Comparison of ENCODE assay signal across 13 cellular contexts in genomic region chr22:43381693-43382092, GRCh38. TPM values are rescaled to one million over a fixed set of nuclear protein-coding genes. Genes with fewer than 3 reads are reported as not detected.
DNase-seq lines count a peak whose midpoint lies in the region; ATAC-seq and TF ChIP-seq lines count a peak whose summit lies in the region.
"Had no signal": no experiment of that assay in that cellular context is flagged by ENCODE, and none has a peak within 500 bp of the region (broad histone marks: within the 10 kb centered on the region; RNA-seq: fewer than 3 reads in every experiment).

No MANE protein-coding gene starts in this region.

- H3K36me3 Mint-ChIP-seq in activated CD4-positive, alpha-beta memory T cell treated with anti-CD3 and anti-CD28 coated beads, Interleukin-2, amount 10 ng/mL, durations not matched to agents 7 days and 5 days (ENCODE audit: low read depth), result no peaks in the 10 kb centered on the region
- no peaks in the 10 kb centered on the region for H3K36me3 Mint-ChIP-seq in activated CD4-positive, alpha-beta memory T cell treated with anti-CD3 and anti-CD28 coated beads for 36 hours

- peak overlapping the region; percentile 17 for H3K9ac ChIP-seq in Loucy (ENCODE audit: low read depth, low read length, poor library complexity, severe bottlenecking)

- no peaks in the 10 kb centered on the region for H3K79me2 ChIP-seq in Loucy (ENCODE audit: insufficient read depth, low read length)

- H3K4me3 ChIP-seq in Loucy (ENCODE audit: low read length, poor library complexity, severe bottlenecking) (no peak overlapping the region), gastrocnemius medialis (no peak overlapping the region)
- H3K4me3 ChIP-seq: SJSA1, thoracic aorta had no signal

- no peaks in the 10 kb centered on the region for H4K20me1 ChIP-seq in Loucy (ENCODE audit: insufficient read depth, low read length, poor library complexity, severe bottlenecking)

- no peaks in the 10 kb centered on the region for H3K36me3 ChIP-seq in Loucy (ENCODE audit: insufficient read depth, low read length)
- H3K36me3 ChIP-seq in gastrocnemius medialis, result no peaks in the 10 kb centered on the region
- H3K36me3 ChIP-seq: SJSA1, thoracic aorta had no signal

- H3K4me1 ChIP-seq in Loucy (ENCODE audit: insufficient read depth, low read length, poor library complexity, severe bottlenecking), result peaks cover 43% of the 10 kb centered on the region
- no peaks in the 10 kb centered on the region for H3K4me1 ChIP-seq in gastrocnemius medialis

- in situ Hi-C loops in gastrocnemius medialis (cut with MboI; ENCODE audit: low sequenced_read_pairs in 4 of 4), result loop anchor here in 2 of 4 donors (25.0 kb wide), 2 partner anchors 456 to 1256 kb away; no protein-coding TSS in a partner anchor

- TF ChIP-seq CTCF in Loucy (conservative IDR thresholded peaks at IDR 0.05; ENCODE audit: low read length) (no peak), VCaP (conservative IDR thresholded peaks at IDR 0.05) (no peak), gastrocnemius medialis (IDR thresholded peaks at IDR 0.05 in 4 of 5, conservative IDR thresholded peaks at IDR 0.05 in 1 of 5) (no peak)

- peak; percentile 26 for DNase-seq in activated CD4-positive, alpha-beta memory T cell treated with anti-CD3 and anti-CD28 coated beads, Interleukin-2, amount 10 ng/mL, durations not matched to agents 7 days and 5 days
- no peak for DNase-seq in activated CD4-positive, alpha-beta memory T cell treated with anti-CD3 and anti-CD28 coated beads for 36 hours
- peak; percentile 32 for DNase-seq in posterior vena cava (ENCODE audit: low spot score)
- DNase-seq in kidney glomerular epithelial cell (lab: John Stamatoyannopoulos, UW), result no peak
- no peak for DNase-seq in gastrocnemius medialis
- DNase-seq: activated naive CD4-positive, alpha-beta T cell treated with anti-CD3 and anti-CD28 coated beads, Interleukin-2, amount 50 U/mL, for 16 hours; NK-92 treated with Interleukin-12 subunit alpha and Interleukin-12 subunit beta, amount 100 ng/mL, for 24 hours; stimulated activated CD8-positive, alpha-beta memory T cell treated with anti-CD3 and anti-CD28 coated beads, Interleukin-4, amount 100 ng/mL, for 48 hours had no signal

- ATAC-seq in GM19324 (IDR thresholded peaks at IDR 0.05; ENCODE audit: low FRiP score, unreplicated experiment), result no peak
- ATAC-seq in gastrocnemius medialis, result no peak

- H3K4me2 ChIP-seq in Loucy (ENCODE audit: low read depth, low read length, poor library complexity, severe bottlenecking), result no peak overlapping the region

- H3K9me3 ChIP-seq in Loucy (ENCODE audit: insufficient read depth, low read depth, low read length), result no peaks in the 10 kb centered on the region
- no peaks in the 10 kb centered on the region for H3K9me3 ChIP-seq in gastrocnemius medialis
- H3K9me3 ChIP-seq: SJSA1, thoracic aorta had no signal

- no peaks in the 10 kb centered on the region for H3K9me3 Mint-ChIP-seq in activated CD4-positive, alpha-beta memory T cell treated with anti-CD3 and anti-CD28 coated beads, Interleukin-2, amount 10 ng/mL, durations not matched to agents 7 days and 5 days
- no peaks in the 10 kb centered on the region for H3K9me3 Mint-ChIP-seq in activated CD4-positive, alpha-beta memory T cell treated with anti-CD3 and anti-CD28 coated beads for 36 hours

- peaks cover 4% of the 10 kb centered on the region for H3F3A ChIP-seq in Loucy (ENCODE audit: low read depth)

- H3K4me3 Mint-ChIP-seq in activated CD4-positive, alpha-beta memory T cell treated with anti-CD3 and anti-CD28 coated beads, Interleukin-2, amount 10 ng/mL, durations not matched to agents 7 days and 5 days, result no peak overlapping the region
- no peak overlapping the region for H3K4me3 Mint-ChIP-seq in activated CD4-positive, alpha-beta memory T cell treated with anti-CD3 and anti-CD28 coated beads for 36 hours

- H3K4me1 Mint-ChIP-seq in activated CD4-positive, alpha-beta memory T cell treated with anti-CD3 and anti-CD28 coated beads, Interleukin-2, amount 10 ng/mL, durations not matched to agents 7 days and 5 days, result peaks cover 36% of the 10 kb centered on the region
- peaks cover 15% of the 10 kb centered on the region for H3K4me1 Mint-ChIP-seq in activated CD4-positive, alpha-beta memory T cell treated with anti-CD3 and anti-CD28 coated beads for 36 hours (ENCODE audit: low read depth)

- no peak overlapping the region for H2AFZ ChIP-seq in Loucy (ENCODE audit: low read length)

- TF ChIP-seq POLR2A in gastrocnemius medialis (IDR thresholded peaks at IDR 0.05), result no peak

- no peaks in the 10 kb centered on the region for H3K27me3 ChIP-seq in Loucy (ENCODE audit: insufficient read depth, low read length, poor library complexity, severe bottlenecking)
- peaks cover 3 to 23% (median 8%) of the 10 kb centered on the region in 3 donors for H3K27me3 ChIP-seq in gastrocnemius medialis

- peak overlapping the region; percentile 49 for H3K27ac ChIP-seq in VCaP
- H3K27ac ChIP-seq in gastrocnemius medialis, result no peak overlapping the region
- H3K27ac ChIP-seq: SJSA1, thoracic aorta had no signal

- CTCF ChIA-PET in activated CD4-positive, alpha-beta memory T cell treated with anti-CD3 and anti-CD28 coated beads, Interleukin-2, amount 10 ng/mL, durations not matched to agents 7 days and 5 days (lab: Charles Lee), result interaction anchor here (0.6 to 8.7 kb wide), 7 partner anchors 14 to 501 kb away, joined by 3 to 67 read pairs (median 6); no protein-coding TSS in a partner anchor
- CTCF ChIA-PET in activated CD4-positive, alpha-beta memory T cell treated with anti-CD3 and anti-CD28 coated beads for 36 hours (lab: Charles Lee), result interaction anchor here (1.0 to 1.5 kb wide), 3 partner anchors 36 to 150 kb away, joined by 4 to 6 read pairs (median 5); no protein-coding TSS in a partner anchor

- intact Hi-C loops in activated CD4-positive, alpha-beta memory T cell treated with anti-CD3 and anti-CD28 coated beads for 36 hours (cut with micrococcal nuclease), result no loop called here
- intact Hi-C loops in posterior vena cava (cut with DNase I) (loop anchor here (2.0 to 10.0 kb wide), 2 partner anchors 107 to 147 kb away; no protein-coding TSS in a partner anchor), gastrocnemius medialis (cut with DNase I; ENCODE audit: low total_unique reads) (loop anchor here (10.0 kb wide), 1 partner anchor 503 kb away; no protein-coding TSS in a partner anchor)

- POLR2A ChIA-PET in activated CD4-positive, alpha-beta memory T cell treated with anti-CD3 and anti-CD28 coated beads, Interleukin-2, amount 10 ng/mL, durations not matched to agents 7 days and 5 days (lab: Charles Lee), result interaction anchor here (1.2 to 1.9 kb wide), 2 partner anchors 36 to 118 kb away, joined by 4 to 6 read pairs; no protein-coding TSS in a partner anchor
- POLR2A ChIA-PET in activated CD4-positive, alpha-beta memory T cell treated with anti-CD3 and anti-CD28 coated beads for 36 hours (lab: Charles Lee), result no interaction called here

- H3K9me2 ChIP-seq in Loucy (replicated peaks; ENCODE audit: low read depth, low read length), result no peaks in the 10 kb centered on the region

- H3K27ac Mint-ChIP-seq in activated CD4-positive, alpha-beta memory T cell treated with anti-CD3 and anti-CD28 coated beads, Interleukin-2, amount 10 ng/mL, durations not matched to agents 7 days and 5 days, result no peak overlapping the region
- H3K27ac Mint-ChIP-seq in activated CD4-positive, alpha-beta memory T cell treated with anti-CD3 and anti-CD28 coated beads for 36 hours, result no peak overlapping the region

- H3K27me3 Mint-ChIP-seq in activated CD4-positive, alpha-beta memory T cell treated with anti-CD3 and anti-CD28 coated beads, Interleukin-2, amount 10 ng/mL, durations not matched to agents 7 days and 5 days, result peaks cover 66% of the 10 kb centered on the region
- peaks cover 9% of the 10 kb centered on the region for H3K27me3 Mint-ChIP-seq in activated CD4-positive, alpha-beta memory T cell treated with anti-CD3 and anti-CD28 coated beads for 36 hours

RNA-seq across cellular contexts. Expression of gene MPPED1, which starts 30.1 kb away (rescaled TPM):
- not detected for total RNA-seq in activated CD4-positive, alpha-beta memory T cell treated with anti-CD3 and anti-CD28 coated beads, Interleukin-2, amount 10 ng/mL, durations not matched to agents 7 days and 5 days
- total RNA-seq in activated CD4-positive, alpha-beta memory T cell treated with anti-CD3 and anti-CD28 coated beads for 36 hours, result not detected
- total RNA-seq in posterior vena cava, result not detected
- total RNA-seq in gastrocnemius medialis, result not detected
- total RNA-seq: SJSA1, thoracic aorta had no signal

RNA-seq across cellular contexts. Expression of gene SCUBE1, which starts 38.5 kb away (rescaled TPM):
- under 1 TPM; 0.15 to 0.20 TPM for total RNA-seq in activated CD4-positive, alpha-beta memory T cell treated with anti-CD3 and anti-CD28 coated beads, Interleukin-2, amount 10 ng/mL, durations not matched to agents 7 days and 5 days
- not detected for total RNA-seq in activated CD4-positive, alpha-beta memory T cell treated with anti-CD3 and anti-CD28 coated beads for 36 hours
- total RNA-seq in posterior vena cava (1 to 10 TPM in 1 of 2 donors, under 1 TPM in 1; 0.79 to 1.1 TPM), gastrocnemius medialis (under 1 TPM; 0.20 to 0.55 (median 0.41) TPM)
- total RNA-seq: SJSA1 had no signal

Comparison
In these comparisons a context has a peak if more than half of its experiments do, and no peak if none do; other contexts are left out.
1. DNase-seq: peak in activated CD4-positive, alpha-beta memory T cell treated with anti-CD3 and anti-CD28 coated beads, Interleukin-2, amount 10 ng/mL, durations not matched to agents 7 days and 5 days (single experiment) and posterior vena cava (single experiment); none in activated CD4-positive, alpha-beta memory T cell treated with anti-CD3 and anti-CD28 coated beads for 36 hours (single experiment), kidney glomerular epithelial cell (single experiment) and gastrocnemius medialis (0 of 2).